ENCODE assay signal across 8 cellular contexts in genomic region chr2:174878537-174879147, GRCh38.
A peak's percentile ranks its signal among the peaks of the same experiment; 100 is the strongest.
DNase-seq lines count a peak whose midpoint lies in the region; ATAC-seq and TF ChIP-seq lines count a peak whose summit lies in the region.

No MANE protein-coding gene starts in this region.

- H3K9me2 ChIP-seq in PC-3 (replicated peaks; ENCODE audit: low read length), result no peaks in the 10 kb centered on the region

- no peaks in the 10 kb centered on the region for H3K9me3 ChIP-seq in HEK293 (ENCODE audit: control insufficient read depth, insufficient read depth, low read depth, low read length)
- H3K9me3 ChIP-seq in PC-3 (ENCODE audit: low read length), result no peaks in the 10 kb centered on the region
- H3K9me3 ChIP-seq in stomach, result no peaks in the 10 kb centered on the region
- H3K9me3 ChIP-seq in smooth muscle cell (replicated peaks; ENCODE audit: low read depth), result no peaks in the 10 kb centered on the region

- POLR2A ChIA-PET in HEK293 (lab: Yijun Ruan, JAX), result no interaction called here
- POLR2A ChIA-PET in PC-3 (lab: Charles Lee; ENCODE audit: unreplicated experiment), result no interaction called here

- H3K9ac ChIP-seq in PC-3 (ENCODE audit: low read length) (no peak overlapping the region), smooth muscle cell (ENCODE audit: low read depth) (no peak overlapping the region)

- H3K36me3 Mint-ChIP-seq in natural killer cell treated with Interleukin-12 subunit alpha and Interleukin-12 subunit beta and Interleukin-15 and Interleukin-18, amount 100 ng/mL, for 72 hours, result no peaks in the 10 kb centered on the region
- H3K36me3 Mint-ChIP-seq in activated T-cell treated with anti-CD3 and anti-CD28 coated beads, Interleukin-2, amount 50 U/mL, for 72 hours (ENCODE audit: insufficient read depth in 2 of 2), result no peaks in the 10 kb centered on the region

- no peaks in the 10 kb centered on the region for H3K9me3 Mint-ChIP-seq in natural killer cell treated with Interleukin-12 subunit alpha and Interleukin-12 subunit beta and Interleukin-15 and Interleukin-18, amount 100 ng/mL, for 72 hours
- H3K9me3 Mint-ChIP-seq in activated T-cell treated with anti-CD3 and anti-CD28 coated beads, Interleukin-2, amount 50 U/mL, for 72 hours, result no peaks in the 10 kb centered on the region

- H3K4me3 ChIP-seq in HEK293 (ENCODE audit: low read depth, low read length) (no peak overlapping the region), PC-3 (ENCODE audit: low read length) (peak overlapping the region; percentile 55), fibroblast of villous mesenchyme (ENCODE audit: low read depth, low read length) (peak overlapping the region; percentile 49), stomach (peak overlapping the region; percentile 13 to 32 (median 24)), smooth muscle cell (no peak overlapping the region)

- H3K4me1 Mint-ChIP-seq in natural killer cell treated with Interleukin-12 subunit alpha and Interleukin-12 subunit beta and Interleukin-15 and Interleukin-18, amount 100 ng/mL, for 72 hours (ENCODE audit: low read depth in 2 of 2), result no peaks in the 10 kb centered on the region
- H3K4me1 Mint-ChIP-seq in activated T-cell treated with anti-CD3 and anti-CD28 coated beads, Interleukin-2, amount 50 U/mL, for 72 hours (ENCODE audit: low read depth), result no peaks in the 10 kb centered on the region

- no peak for TF ChIP-seq POLR2A in stomach (IDR thresholded peaks at IDR 0.05)

- H2AFZ ChIP-seq in PC-3 (ENCODE audit: low read length), result peak overlapping the region; percentile 40; the same call in 1 of the 2 replicates
- no peak overlapping the region for H2AFZ ChIP-seq in smooth muscle cell (ENCODE audit: low read depth)

- H3K4me3 Mint-ChIP-seq in natural killer cell treated with Interleukin-12 subunit alpha and Interleukin-12 subunit beta and Interleukin-15 and Interleukin-18, amount 100 ng/mL, for 72 hours, result no peak overlapping the region
- H3K4me3 Mint-ChIP-seq in activated T-cell treated with anti-CD3 and anti-CD28 coated beads, Interleukin-2, amount 50 U/mL, for 72 hours, result no peak overlapping the region

- BruUV-seq in PC-3 (replicated peaks; lab: Mats Ljungman, UMichigan), result no TSS peak

- DNase-seq in PC-3, result peak; percentile 50
- peak; percentile 69 for DNase-seq in fibroblast of villous mesenchyme (ENCODE audit: low read depth)
- DNase-seq in stomach, result no peak
- DNase-seq in natural killer cell treated with Interleukin-12 subunit alpha and Interleukin-12 subunit beta and Interleukin-15 and Interleukin-18, amount 100 ng/mL, for 72 hours (ENCODE audit: low spot score), result no peak
- DNase-seq in stimulated activated CD4-positive, alpha-beta T cell treated with anti-CD3 and anti-CD28 coated beads, Interleukin-4, amount 100 ng/mL, for 1 hour, result no peak
- DNase-seq in smooth muscle cell (lab: John Stamatoyannopoulos, UW; ENCODE audit: unreplicated experiment), result no peak
- DNase-seq in activated T-cell treated with anti-CD3 and anti-CD28 coated beads, Interleukin-2, amount 50 U/mL, for 72 hours, result no peak

- no peak overlapping the region for H3K27ac Mint-ChIP-seq in natural killer cell treated with Interleukin-12 subunit alpha and Interleukin-12 subunit beta and Interleukin-15 and Interleukin-18, amount 100 ng/mL, for 72 hours
- H3K27ac Mint-ChIP-seq in activated T-cell treated with anti-CD3 and anti-CD28 coated beads, Interleukin-2, amount 50 U/mL, for 72 hours, result no peak overlapping the region

- ATAC-seq in PC-3, result peak; percentile 46
- ATAC-seq in natural killer cell treated with Interleukin-12 subunit alpha and Interleukin-12 subunit beta and Interleukin-15 and Interleukin-18, amount 100 ng/mL, for 72 hours, result no peak
- no peak for ATAC-seq in activated T-cell treated with anti-CD3 and anti-CD28 coated beads, Interleukin-2, amount 50 U/mL, for 72 hours (replicated peaks in 1 of 2)

- no peaks in the 10 kb centered on the region for H3K36me3 ChIP-seq in HEK293 (ENCODE audit: control insufficient read depth in 2 of 2, insufficient read depth in 1 of 2, low read length in 2 of 2)
- H3K36me3 ChIP-seq in PC-3 (ENCODE audit: low read depth, low read length), result no peaks in the 10 kb centered on the region
- H3K36me3 ChIP-seq in stomach, result no peaks in the 10 kb centered on the region
- no peaks in the 10 kb centered on the region for H3K36me3 ChIP-seq in smooth muscle cell (ENCODE audit: low read depth)

- H3K4me2 ChIP-seq in PC-3 (ENCODE audit: low read length) (peak overlapping the region; percentile 77), smooth muscle cell (no peak overlapping the region)

- H3K27me3 Mint-ChIP-seq in natural killer cell treated with Interleukin-12 subunit alpha and Interleukin-12 subunit beta and Interleukin-15 and Interleukin-18, amount 100 ng/mL, for 72 hours, result no peaks in the 10 kb centered on the region
- no peaks in the 10 kb centered on the region for H3K27me3 Mint-ChIP-seq in activated T-cell treated with anti-CD3 and anti-CD28 coated beads, Interleukin-2, amount 50 U/mL, for 72 hours (ENCODE audit: low read depth)

- H3F3A ChIP-seq in PC-3 (ENCODE audit: low read length, unreplicated experiment), result no peaks in the 10 kb centered on the region
- no peaks in the 10 kb centered on the region for H3F3A ChIP-seq in smooth muscle cell (ENCODE audit: low read depth)

- TF ChIP-seq CTCF in HEK293 (tag by site-specific recombination; IDR thresholded peaks at IDR 0.05) (no peak), PC-3 (conservative IDR thresholded peaks at IDR 0.05; ENCODE audit: low read depth, low read length) (no peak), fibroblast of villous mesenchyme (IDR thresholded peaks at IDR 0.05; ENCODE audit: insufficient read depth, low read depth, low read length) (no peak), stomach (IDR thresholded peaks at IDR 0.05) (no peak), smooth muscle cell (IDR thresholded peaks at IDR 0.05; ENCODE audit: borderline replicate concordance, insufficient read depth, poor library complexity, severe bottlenecking) (no peak)

- CTCF ChIA-PET in HEK293 (lab: Yijun Ruan, JAX), result interaction anchor here (0.9 to 1.9 kb wide), 2 partner anchors 108 to 180 kb away, joined by 3 to 9 read pairs; no protein-coding TSS in a partner anchor
- CTCF ChIA-PET in PC-3 (lab: Charles Lee), result interaction anchor here (0.6 kb wide), 1 partner anchor 35 kb away, joined by 5 read pairs; no protein-coding TSS in a partner anchor

- H3K79me2 ChIP-seq in PC-3 (ENCODE audit: low read length) (no peaks in the 10 kb centered on the region), smooth muscle cell (ENCODE audit: low read depth) (no peaks in the 10 kb centered on the region)

- H3K27ac ChIP-seq in HEK293 (ENCODE audit: extremely low read depth, low read depth, low read length) (no peak overlapping the region), PC-3 (ENCODE audit: low read length) (no peak overlapping the region), stomach (no peak overlapping the region), smooth muscle cell (ENCODE audit: low read depth) (no peak overlapping the region)

- H3K27me3 ChIP-seq in PC-3 (ENCODE audit: low read length) (no peaks in the 10 kb centered on the region), stomach (no peaks in the 10 kb centered on the region), smooth muscle cell (ENCODE audit: low read depth) (no peaks in the 10 kb centered on the region)

- intact Hi-C loops in PC-3 (cut with micrococcal nuclease), result no loop called here
- intact Hi-C loops in stomach (cut with DNase I; ENCODE audit: low total_unique reads), result no loop called here

- 27 to 57% (median 49%) methylated on average over 4 of the region's 4 CpGs for WGBS in stomach, 5 donors
- WGBS in smooth muscle cell (ENCODE audit: low lambda C conversion rate), result 92% methylated on average over 4 of the region's 4 CpGs

- no peak for TF ChIP-seq EP300 in stomach (IDR thresholded peaks at IDR 0.05)

- H4K20me1 ChIP-seq in PC-3 (ENCODE audit: low read length), result no peaks in the 10 kb centered on the region
- H4K20me1 ChIP-seq in smooth muscle cell (ENCODE audit: low read depth), result no peaks in the 10 kb centered on the region

- H3K4me1 ChIP-seq in HEK293 (ENCODE audit: control insufficient read depth, insufficient read depth, low read length) (peaks cover 24% of the 10 kb centered on the region), PC-3 (ENCODE audit: insufficient read depth, low read length) (no peaks in the 10 kb centered on the region), stomach (peaks cover 0 to under 1% (median 0%) of the 10 kb centered on the region in 4 donors), smooth muscle cell (ENCODE audit: low read depth) (peaks cover 44% of the 10 kb centered on the region)

TF ChIP-seq in HEK293, 187 proteins besides CTCF, POLR2A, EP300 and RAD21 (continues in another document):
- TF ChIP-seq ZNF184 (tag by site-specific recombination; IDR thresholded peaks at IDR 0.05), result no peak
- no peak for TF ChIP-seq ZSCAN5A (tag by site-specific recombination; IDR thresholded peaks at IDR 0.05)
- no peak for TF ChIP-seq ZNF146 (tag by site-specific recombination; IDR thresholded peaks at IDR 0.05)
- TF ChIP-seq, protein P1, sequence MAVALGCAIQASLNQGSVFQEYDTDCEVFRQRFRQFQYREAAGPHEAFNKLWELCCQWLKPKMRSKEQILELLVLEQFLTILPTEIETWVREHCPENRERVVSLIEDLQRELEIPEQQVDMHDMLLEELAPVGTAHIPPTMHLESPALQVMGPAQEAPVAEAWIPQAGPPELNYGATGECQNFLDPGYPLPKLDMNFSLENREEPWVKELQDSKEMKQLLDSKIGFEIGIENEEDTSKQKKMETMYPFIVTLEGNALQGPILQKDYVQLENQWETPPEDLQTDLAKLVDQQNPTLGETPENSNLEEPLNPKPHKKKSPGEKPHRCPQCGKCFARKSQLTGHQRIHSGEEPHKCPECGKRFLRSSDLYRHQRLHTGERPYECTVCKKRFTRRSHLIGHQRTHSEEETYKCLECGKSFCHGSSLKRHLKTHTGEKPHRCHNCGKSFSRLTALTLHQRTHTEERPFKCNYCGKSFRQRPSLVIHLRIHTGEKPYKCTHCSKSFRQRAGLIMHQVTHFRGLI (tag by site-specific recombination; IDR thresholded peaks at IDR 0.05), result no peak

Comparison
In these comparisons a context has a peak if more than half of its experiments do, and no peak if none do; other contexts are left out.
1. H3K4me3 ChIP-seq: peak in PC-3 (single experiment), fibroblast of villous mesenchyme (single experiment) and stomach (4 of 4); none in HEK293 (single experiment) and smooth muscle cell (single experiment).
2. DNase-seq: peak in PC-3 (single experiment) and fibroblast of villous mesenchyme (single experiment); none in stomach (single experiment), natural killer cell treated with Interleukin-12 subunit alpha and Interleukin-12 subunit beta and Interleukin-15 and Interleukin-18, amount 100 ng/mL, for 72 hours (single experiment), stimulated activated CD4-positive, alpha-beta T cell treated with anti-CD3 and anti-CD28 coated beads, Interleukin-4, amount 100 ng/mL, for 1 hour (single experiment), smooth muscle cell (single experiment) and activated T-cell treated with anti-CD3 and anti-CD28 coated beads, Interleukin-2, amount 50 U/mL, for 72 hours (0 of 2).